8 cellular contexts compared by ENCODE assay signal in the genomic region with DNA sequence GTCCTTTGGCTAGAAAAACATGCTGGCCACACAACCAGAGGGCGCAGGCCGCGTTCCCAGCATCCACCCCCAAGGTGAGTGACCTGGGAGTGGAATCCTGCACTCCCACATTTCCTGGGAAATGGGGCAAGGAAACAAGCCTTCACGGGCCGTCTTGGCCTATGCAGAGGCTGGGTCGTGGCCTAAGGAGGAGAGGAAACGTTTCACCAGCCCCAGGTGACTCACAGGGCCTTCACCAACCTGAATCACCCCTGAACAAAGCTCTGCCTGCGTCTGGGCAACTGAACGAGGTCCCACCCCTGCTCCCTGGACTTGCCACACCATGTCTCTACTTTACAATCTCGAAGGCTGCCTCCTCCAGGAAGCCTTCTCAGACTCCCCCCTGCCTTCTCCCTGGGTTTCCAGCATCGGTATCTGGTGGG. TPM values are rescaled to one million over a fixed set of nuclear protein-coding genes. Genes with fewer than 3 reads are reported as not detected.
A peak's percentile ranks its signal among the peaks of the same experiment; 100 is the strongest.
DNase-seq lines count a peak whose midpoint lies in the region; ATAC-seq and TF ChIP-seq lines count a peak whose summit lies in the region.

No MANE protein-coding gene starts in this region.

- H3K9me3 ChIP-seq in AG04450 (ENCODE audit: control insufficient read depth, insufficient read depth, low read length) = no peaks in the 10 kb centered on the region
- no peaks in the 10 kb centered on the region for H3K9me3 ChIP-seq in PC-3 (ENCODE audit: low read length)
- H3K9me3 ChIP-seq in neural progenitor cell (ENCODE audit: low read depth) = no peaks in the 10 kb centered on the region

- H3F3A ChIP-seq in PC-3 (ENCODE audit: low read length, unreplicated experiment) = no peaks in the 10 kb centered on the region
- peaks cover 34% of the 10 kb centered on the region for H3F3A ChIP-seq in neural progenitor cell (ENCODE audit: low read depth)

- H3K9ac ChIP-seq in PC-3 (ENCODE audit: low read length) = 0 out of 2 replicates have a peak overlapping the region, but pooled peaks have one; percentile 24
- H3K9ac ChIP-seq in neural progenitor cell = no peak overlapping the region

- H3K36me3 Mint-ChIP-seq in MCF 10A (ENCODE audit: insufficient read depth, unreplicated experiment) (peaks cover 38% of the 10 kb centered on the region), neural progenitor cell (peaks cover 7% of the 10 kb centered on the region), glutamatergic neuron (ENCODE audit: unreplicated experiment) (no peaks in the 10 kb centered on the region)
- peaks cover 4% of the 10 kb centered on the region for H3K36me3 Mint-ChIP-seq in natural killer cell treated with Interleukin-12 subunit alpha and Interleukin-12 subunit beta and Interleukin-15 and Interleukin-18, amount 100 ng/mL, for 72 hours

- H3K9me2 ChIP-seq in PC-3 (replicated peaks; ENCODE audit: low read length) = no peaks in the 10 kb centered on the region

- H3K27ac ChIP-seq in AG04450 (ENCODE audit: low read depth, low read length) (peak overlapping the region; percentile 75), PC-3 (ENCODE audit: low read length) (peak overlapping the region; percentile 82), neural progenitor cell (no peak overlapping the region)

- no peaks in the 10 kb centered on the region for H3K9me3 Mint-ChIP-seq in MCF 10A (ENCODE audit: unreplicated experiment)
- no peaks in the 10 kb centered on the region for H3K9me3 Mint-ChIP-seq in natural killer cell treated with Interleukin-12 subunit alpha and Interleukin-12 subunit beta and Interleukin-15 and Interleukin-18, amount 100 ng/mL, for 72 hours
- no peaks in the 10 kb centered on the region for H3K9me3 Mint-ChIP-seq in neural progenitor cell
- H3K9me3 Mint-ChIP-seq in glutamatergic neuron (ENCODE audit: unreplicated experiment) = peaks cover 4% of the 10 kb centered on the region

- intact Hi-C loops in PC-3 (cut with micrococcal nuclease) (no loop called here), MCF 10A (cut with micrococcal nuclease) (loop anchor here (1.0 to 2.0 kb wide), 2 partner anchors 41 to 46 kb away; no protein-coding TSS in a partner anchor)

- no peaks in the 10 kb centered on the region for H3K27me3 ChIP-seq in AG04450 (ENCODE audit: control insufficient read depth, insufficient read depth, low read length)
- no peaks in the 10 kb centered on the region for H3K27me3 ChIP-seq in PC-3 (ENCODE audit: low read length)
- no peaks in the 10 kb centered on the region for H3K27me3 ChIP-seq in neural progenitor cell

- no peak for DNase-seq in AG04450 (ENCODE audit: low read depth, low spot score)
- peak; percentile 84 for DNase-seq in PC-3
- DNase-seq in MCF 10A (ENCODE audit: unreplicated experiment) = peak; percentile 98
- no peak for DNase-seq in natural killer cell treated with Interleukin-12 subunit alpha and Interleukin-12 subunit beta and Interleukin-15 and Interleukin-18, amount 100 ng/mL, for 72 hours (ENCODE audit: low spot score)
- no peak for DNase-seq in neural progenitor cell (ENCODE audit: low spot score)
- DNase-seq in GM20000 (ENCODE audit: low spot score) = no peak
- DNase-seq in glutamatergic neuron = no peak

- TF ChIP-seq CTCF in AG04450 (IDR thresholded peaks at IDR 0.05; ENCODE audit: low read depth, low read length) = no peak
- TF ChIP-seq CTCF in PC-3 (conservative IDR thresholded peaks at IDR 0.05; ENCODE audit: low read depth, low read length) = no peak
- TF ChIP-seq CTCF in MCF 10A (IDR thresholded peaks at IDR 0.05; ENCODE audit: unreplicated experiment) = no peak
- no peak for TF ChIP-seq CTCF in neural progenitor cell (IDR thresholded peaks at IDR 0.05)
- no peak for TF ChIP-seq CTCF in GM20000 (IDR thresholded peaks at IDR 0.05; ENCODE audit: extremely low read depth, missing control alignments)
- TF ChIP-seq CTCF in glutamatergic neuron (IDR thresholded peaks at IDR 0.05; ENCODE audit: partially characterized antibody, unreplicated experiment) = no peak

- H2AFZ ChIP-seq in PC-3 (ENCODE audit: low read length) (no peak overlapping the region), neural progenitor cell (replicated peaks) (no peak overlapping the region)

- ATAC-seq in PC-3 (peak; percentile 91), HG03025 (IDR thresholded peaks at IDR 0.05; ENCODE audit: low FRiP score, unreplicated experiment) (no peak)
- ATAC-seq in natural killer cell treated with Interleukin-12 subunit alpha and Interleukin-12 subunit beta and Interleukin-15 and Interleukin-18, amount 100 ng/mL, for 72 hours = peak in 1 of 2 donors; percentile 74

- no peak overlapping the region for H3K4me3 ChIP-seq in AG04450 (ENCODE audit: low read depth, low read length)
- no peak overlapping the region for H3K4me3 ChIP-seq in PC-3 (ENCODE audit: low read length)
- H3K4me3 ChIP-seq in neural progenitor cell = no peak overlapping the region

- H3K4me1 ChIP-seq in PC-3 (ENCODE audit: insufficient read depth, low read length) (peaks cover 65% of the 10 kb centered on the region), neural progenitor cell (peaks cover 31% of the 10 kb centered on the region)

- H4K20me1 ChIP-seq in PC-3 (ENCODE audit: low read length) (peaks cover 79% of the 10 kb centered on the region), neural progenitor cell (ENCODE audit: low read depth) (peaks cover 82% of the 10 kb centered on the region)

- peaks cover 17% of the 10 kb centered on the region; the same call in 1 of the 2 replicates for H3K36me3 ChIP-seq in PC-3 (ENCODE audit: low read depth, low read length)
- H3K36me3 ChIP-seq in neural progenitor cell = no peaks in the 10 kb centered on the region

- BruUV-seq in PC-3 (replicated peaks; lab: Mats Ljungman, UMichigan) (no TSS peak), MCF 10A (replicated peaks; lab: Mats Ljungman, UMichigan) (no TSS peak)

- H3K4me2 ChIP-seq in PC-3 (ENCODE audit: low read length) = peak overlapping the region; percentile 51
- no peak overlapping the region for H3K4me2 ChIP-seq in neural progenitor cell

- H3K4me3 Mint-ChIP-seq in MCF 10A (ENCODE audit: unreplicated experiment) (peak overlapping the region; percentile 21), neural progenitor cell (no peak overlapping the region), glutamatergic neuron (ENCODE audit: unreplicated experiment) (no peak overlapping the region)
- H3K4me3 Mint-ChIP-seq in natural killer cell treated with Interleukin-12 subunit alpha and Interleukin-12 subunit beta and Interleukin-15 and Interleukin-18, amount 100 ng/mL, for 72 hours = peak overlapping the region; percentile 50

- H3K27ac Mint-ChIP-seq in MCF 10A (ENCODE audit: low read depth, unreplicated experiment) (peak overlapping the region; percentile 75), neural progenitor cell (no peak overlapping the region), glutamatergic neuron (ENCODE audit: unreplicated experiment) (no peak overlapping the region)
- H3K27ac Mint-ChIP-seq in natural killer cell treated with Interleukin-12 subunit alpha and Interleukin-12 subunit beta and Interleukin-15 and Interleukin-18, amount 100 ng/mL, for 72 hours = peak overlapping the region; percentile 66 to 89

- H3K27me3 Mint-ChIP-seq in MCF 10A (ENCODE audit: insufficient read depth, unreplicated experiment) (no peaks in the 10 kb centered on the region), neural progenitor cell (ENCODE audit: insufficient read depth, low read depth) (no peaks in the 10 kb centered on the region), glutamatergic neuron (ENCODE audit: unreplicated experiment) (peaks cover 3% of the 10 kb centered on the region)
- H3K27me3 Mint-ChIP-seq in natural killer cell treated with Interleukin-12 subunit alpha and Interleukin-12 subunit beta and Interleukin-15 and Interleukin-18, amount 100 ng/mL, for 72 hours = no peaks in the 10 kb centered on the region

- POLR2A ChIA-PET in AG04450 (lab: Yijun Ruan, JAX) = interaction anchor here (1.4 to 1.9 kb wide), 2 partner anchors 46 to 96 kb away, joined by 5 to 8 read pairs; no protein-coding TSS in a partner anchor
- POLR2A ChIA-PET in PC-3 (lab: Charles Lee; ENCODE audit: unreplicated experiment) = interaction anchor here (0.7 kb wide), 1 partner anchor 14 kb away, joined by 4 read pairs; no protein-coding TSS in a partner anchor
- POLR2A ChIA-PET in MCF 10A (lab: Yijun Ruan, JAX) = interaction anchor here (0.5 to 8.8 kb wide), 11 partner anchors 9 to 63 kb away, joined by 3 to 87 read pairs (median 7); a partner anchor contains a TSS

- H3K79me2 ChIP-seq in PC-3 (ENCODE audit: low read length) (peaks cover 100% of the 10 kb centered on the region), neural progenitor cell (ENCODE audit: low read depth) (peaks cover 100% of the 10 kb centered on the region)

- H3K4me1 Mint-ChIP-seq in MCF 10A (ENCODE audit: insufficient read depth, unreplicated experiment) (peaks cover 43% of the 10 kb centered on the region), neural progenitor cell (peaks cover 54% of the 10 kb centered on the region), glutamatergic neuron (ENCODE audit: low read depth, unreplicated experiment) (peaks cover 15% of the 10 kb centered on the region)
- peaks cover 73 to 87% of the 10 kb centered on the region in 2 donors for H3K4me1 Mint-ChIP-seq in natural killer cell treated with Interleukin-12 subunit alpha and Interleukin-12 subunit beta and Interleukin-15 and Interleukin-18, amount 100 ng/mL, for 72 hours (ENCODE audit: low read depth in 2 of 2)

- CTCF ChIA-PET in AG04450 (lab: Charles Lee) (no interaction called here), PC-3 (lab: Charles Lee) (interaction anchor here (0.6 kb wide), 1 partner anchor 96 kb away, joined by 4 read pairs; no protein-coding TSS in a partner anchor), MCF 10A (lab: Yijun Ruan, JAX) (interaction anchor here (0.7 to 1.6 kb wide), 2 partner anchors 10 to 43 kb away, joined by 3 to 5 read pairs; no protein-coding TSS in a partner anchor)

RNA-seq across cellular contexts. Expression of a gene that starts 13.2 kb away (rescaled TPM):
- polyA plus RNA-seq in AG04450 (2011; rRNA removed) = 338 and 432 TPM in 2 replicates
- 1,487 and 1,729 TPM in 2 replicates for polyA minus RNA-seq in AG04450 (2011; rRNA and poly(A)+ RNA removed)
- 357 and 546 TPM in 2 replicates for total RNA-seq in PC-3 (2014; rRNA removed)
- 643 and 653 TPM in 2 replicates for total RNA-seq in MCF 10A (2022)
- total RNA-seq in natural killer cell treated with Interleukin-12 subunit alpha and Interleukin-12 subunit beta and Interleukin-15 and Interleukin-18, amount 100 ng/mL, for 72 hours = 100 to 1,000 TPM; 623 to 642 TPM
- 77.2 and 189 TPM in 2 replicates for total RNA-seq in neural progenitor cell (ENCODE audit: low replicate concordance)
- 122 TPM for total RNA-seq in glutamatergic neuron (ENCODE audit: unreplicated experiment)

Comparison
In these comparisons a context has a peak if more than half of its experiments do, and no peak if none do; other contexts are left out.
1. DNase-seq: peak in PC-3 (single experiment) and MCF 10A (single experiment); none in AG04450 (single experiment), natural killer cell treated with Interleukin-12 subunit alpha and Interleukin-12 subunit beta and Interleukin-15 and Interleukin-18, amount 100 ng/mL, for 72 hours (single experiment), neural progenitor cell (single experiment), GM20000 (single experiment) and glutamatergic neuron (single experiment).
2. H3K27ac Mint-ChIP-seq: peak in MCF 10A (single experiment) and natural killer cell treated with Interleukin-12 subunit alpha and Interleukin-12 subunit beta and Interleukin-15 and Interleukin-18, amount 100 ng/mL, for 72 hours (2 of 2); none in neural progenitor cell (single experiment) and glutamatergic neuron (single experiment).
3. H3K4me3 Mint-ChIP-seq: peak in MCF 10A (single experiment) and natural killer cell treated with Interleukin-12 subunit alpha and Interleukin-12 subunit beta and Interleukin-15 and Interleukin-18, amount 100 ng/mL, for 72 hours (single experiment); none in neural progenitor cell (single experiment) and glutamatergic neuron (single experiment).